In the genomic region with DNA sequence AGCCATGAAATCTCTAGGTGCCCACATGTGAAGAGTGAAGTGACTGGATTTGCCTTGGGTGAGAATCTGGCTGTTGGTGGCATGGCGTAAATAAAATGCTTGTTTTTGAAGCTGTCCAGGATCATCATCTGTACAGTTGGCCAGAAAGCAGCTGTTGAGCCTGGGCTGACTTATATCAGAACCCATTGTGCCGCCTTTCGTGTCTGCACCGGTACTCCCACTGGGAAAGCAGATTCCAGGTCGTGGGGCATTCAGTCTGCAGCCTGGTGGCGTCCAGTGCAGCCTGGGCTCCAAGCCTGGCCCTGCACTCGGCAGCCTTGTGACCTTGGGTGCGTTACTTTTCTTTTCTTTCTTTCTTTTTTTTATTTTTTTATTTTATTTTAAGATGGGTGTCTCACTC, we compare ENCODE assay signal across 13 cellular contexts. TPM values are rescaled to one million over a fixed set of nuclear protein-coding genes. Genes with fewer than 3 reads are reported as not detected.
DNase-seq lines count a peak whose midpoint lies in the region; ATAC-seq and TF ChIP-seq lines count a peak whose summit lies in the region.
"Had no signal": no experiment of that assay in that cellular context is flagged by ENCODE, and none has a peak within 500 bp of the region (broad histone marks: within the 10 kb centered on the region; RNA-seq: fewer than 3 reads in every experiment).

No MANE protein-coding gene starts in this region.

- H3K4me1 ChIP-seq in OCI-LY1 (ENCODE audit: insufficient read depth, low read length, severe bottlenecking) (peaks cover 73% of the 10 kb centered on the region), gastroesophageal sphincter (peaks cover 18 to 99% (median 74%) of the 10 kb centered on the region in 3 donors), trophoblast cell (ENCODE audit: control insufficient read depth in 1 of 2, insufficient read depth in 2 of 2, low read length in 2 of 2) (peaks cover 49 to 53% of the 10 kb centered on the region in 2 experiments)

- H3K4me3 ChIP-seq in OCI-LY1 (ENCODE audit: low read depth, low read length, poor library complexity, severe bottlenecking) (no peak overlapping the region), gastroesophageal sphincter (no peak overlapping the region), trophoblast cell (ENCODE audit: low read depth, low read length) (no peak overlapping the region)
- H3K4me3 ChIP-seq: PC-9 had no signal

- H2BK5ac ChIP-seq in trophoblast cell (ENCODE audit: low read depth, low read length, poor library complexity) = no peak overlapping the region

- intact Hi-C loops in posterior vena cava (cut with DNase I) = no loop called here

- peak overlapping the region; percentile 98 for H3K4ac ChIP-seq in trophoblast cell (ENCODE audit: low read depth, low read length)

- H4K8ac ChIP-seq in trophoblast cell (ENCODE audit: low read depth, low read length) = no peak overlapping the region

- H3K36me3 ChIP-seq in OCI-LY1 (ENCODE audit: insufficient read depth, low read length) (peaks cover 40% of the 10 kb centered on the region), gastroesophageal sphincter (peaks cover 0 to 4% of the 10 kb centered on the region in 2 donors), trophoblast cell (ENCODE audit: control insufficient read depth in 1 of 2, insufficient read depth in 2 of 2, low read length in 2 of 2) (peaks cover 14 to 21% of the 10 kb centered on the region in 2 experiments)

- no peaks in the 10 kb centered on the region for H3K27me3 ChIP-seq in OCI-LY1 (ENCODE audit: insufficient read depth, low read length)
- no peaks in the 10 kb centered on the region for H3K27me3 ChIP-seq in gastroesophageal sphincter
- H3K27me3 ChIP-seq in trophoblast cell (ENCODE audit: insufficient read depth, low read length) = no peaks in the 10 kb centered on the region

- H3K79me2 ChIP-seq in OCI-LY1 (ENCODE audit: insufficient read depth, low read length) = peaks cover 96% of the 10 kb centered on the region
- H3K79me2 ChIP-seq in trophoblast cell (ENCODE audit: control insufficient read depth, insufficient read depth, low read length, poor library complexity) = peaks cover 65% of the 10 kb centered on the region

- H3K9me3 ChIP-seq in OCI-LY1 (ENCODE audit: low read length) (no peaks in the 10 kb centered on the region), gastroesophageal sphincter (no peaks in the 10 kb centered on the region), trophoblast cell (ENCODE audit: insufficient read depth, low read depth, low read length) (no peaks in the 10 kb centered on the region)

- H3K9ac ChIP-seq in OCI-LY1 (ENCODE audit: low read length) (0 out of 2 replicates have a peak overlapping the region, but pooled peaks have one; percentile 13), trophoblast cell (ENCODE audit: low read length) (no peak overlapping the region)

- peak overlapping the region; percentile 37 for H3K18ac ChIP-seq in trophoblast cell (ENCODE audit: low read length)

- TF ChIP-seq CTCF in C4-2B (conservative IDR thresholded peaks at IDR 0.05) (no peak), OCI-LY1 (IDR thresholded peaks at IDR 0.05; ENCODE audit: low read length) (no peak), gastroesophageal sphincter (IDR thresholded peaks at IDR 0.05) (no peak)

- no peak overlapping the region for H2BK120ac ChIP-seq in trophoblast cell (ENCODE audit: insufficient read depth, low read length, poor library complexity)

- no peaks in the 10 kb centered on the region for H3F3A ChIP-seq in OCI-LY1 (ENCODE audit: insufficient read depth, low read length)

- no peak overlapping the region for H4K12ac ChIP-seq in trophoblast cell (ENCODE audit: low read depth, low read length)

- H3K79me1 ChIP-seq in trophoblast cell (ENCODE audit: low read length) = no peaks in the 10 kb centered on the region

- H2AFZ ChIP-seq in OCI-LY1 (ENCODE audit: low read length) (no peak overlapping the region), trophoblast cell (ENCODE audit: insufficient read depth, low read length, poor library complexity) (no peak overlapping the region)
- H2AFZ ChIP-seq: PC-9 had no signal

- DNase-seq in trophoblast cell (no peak), posterior vena cava (ENCODE audit: low spot score) (no peak), NCI-H2081 (lab: John Stamatoyannopoulos, UW) (no peak)
- DNase-seq: effector memory CD4-positive, alpha-beta T cell; naive B cell; NCI-H1930; stimulated activated CD4-positive, alpha-beta T cell treated with anti-CD3 and anti-CD28 coated beads, Interleukin-2, amount 100 ng/mL, for 48 hours had no signal

- no peak overlapping the region for H2BK12ac ChIP-seq in trophoblast cell (ENCODE audit: low read length)

- H2AK5ac ChIP-seq in trophoblast cell (ENCODE audit: low read length) = no peak overlapping the region

- H4K20me1 ChIP-seq in OCI-LY1 (ENCODE audit: insufficient read depth, low read length) = no peaks in the 10 kb centered on the region

- no peak for ATAC-seq in gastroesophageal sphincter
- ATAC-seq in HG02840 (IDR thresholded peaks at IDR 0.05; ENCODE audit: low FRiP score, unreplicated experiment) = no peak
- ATAC-seq in HG03135 (IDR thresholded peaks at IDR 0.05; ENCODE audit: unreplicated experiment) = no peak

- H3K23ac ChIP-seq in trophoblast cell (ENCODE audit: low read length) = no peak overlapping the region

- no peak for TF ChIP-seq EP300 in gastroesophageal sphincter (IDR thresholded peaks at IDR 0.05)

- 69 to 80% methylated on average over 7 to 8 of the region's 8 CpGs for WGBS in gastroesophageal sphincter (ENCODE audit: low coverage in 1 of 2), 2 donors
- no CpG with 5 or more reads among the region's 8 CpGs for WGBS in trophoblast cell (ENCODE audit: extremely low coverage, insufficient coverage, insufficient read length)

- H4K91ac ChIP-seq in trophoblast cell (ENCODE audit: low read depth, low read length) = no peak overlapping the region

- peak overlapping the region; percentile 26; the same call in 1 of the 2 replicates for H3K4me2 ChIP-seq in OCI-LY1 (ENCODE audit: low read length)
- no peak overlapping the region for H3K4me2 ChIP-seq in trophoblast cell (ENCODE audit: low read length)

- TF ChIP-seq POLR2A in gastroesophageal sphincter (IDR thresholded peaks at IDR 0.05) = no peak

- H3K14ac ChIP-seq in trophoblast cell (ENCODE audit: low read length) = no peak overlapping the region

- H3K9me2 ChIP-seq in OCI-LY1 (ENCODE audit: low read depth, low read length) = no peaks in the 10 kb centered on the region

- H3K27ac ChIP-seq in C4-2B = peak overlapping the region; percentile 60
- peak overlapping the region; percentile 94 for H3K27ac ChIP-seq in OCI-LY1 (ENCODE audit: low read depth, low read length, poor library complexity, severe bottlenecking)
- H3K27ac ChIP-seq in gastroesophageal sphincter = peak overlapping the region in 3 of 4 donors; percentile 56 to 80 (median 79)
- peak overlapping the region; percentile 14 for H3K27ac ChIP-seq in trophoblast cell (ENCODE audit: low read depth, low read length)

RNA-seq across cellular contexts. Expression of gene PRRC2B, which starts 27.8 kb away (rescaled TPM):
- total RNA-seq in gastroesophageal sphincter (100 to 1,000 TPM; 102 to 198 (median 108) TPM), posterior vena cava (100 to 1,000 TPM; 148 to 151 TPM)
- 115 and 121 TPM in 2 replicates for polyA plus RNA-seq in trophoblast cell (2013)

Comparison
In these comparisons a context has a peak if more than half of its experiments do, and no peak if none do; other contexts are left out.
1. H3K27ac ChIP-seq: peak in every context shown above with its lines; median percentile 94 in OCI-LY1; 79 in gastroesophageal sphincter; 60 in C4-2B; 14 in trophoblast cell.